11 cellular contexts compared by ENCODE assay signal in genomic region chr1:17886838-17887441, GRCh38.
A peak's percentile ranks its signal among the peaks of the same experiment; 100 is the strongest.
DNase-seq lines count a peak whose midpoint lies in the region; ATAC-seq and TF ChIP-seq lines count a peak whose summit lies in the region.
"Had no signal": no experiment of that assay in that cellular context is flagged by ENCODE, and none has a peak within 500 bp of the region (broad histone marks: within the 10 kb centered on the region; RNA-seq: fewer than 3 reads in every experiment).

No MANE protein-coding gene starts in this region.

- H3K4me3 ChIP-seq in H7 (ENCODE audit: insufficient read depth, low read depth, low read length) (no peak overlapping the region), HEK293 (ENCODE audit: low read depth, low read length) (no peak overlapping the region), neuronal stem cell (ENCODE audit: low read length in 2 of 2) (no peak overlapping the region), colonic mucosa (no peak overlapping the region)

- CTCF ChIA-PET in HEK293 (lab: Yijun Ruan, JAX) = interaction anchor here (1.0 kb wide), 1 partner anchor 8 kb away, joined by 3 read pairs; no protein-coding TSS in a partner anchor

- H4K8ac ChIP-seq in neuronal stem cell (ENCODE audit: low read depth, low read length) = no peak overlapping the region

- no peak overlapping the region for H2AFZ ChIP-seq in neuronal stem cell (ENCODE audit: low read length)

- DNase-seq in H7 = peak; percentile 36
- DNase-seq in ecto neural progenitor cell (ENCODE audit: low spot score) = peak; percentile 39
- DNase-seq in neuronal stem cell (ENCODE audit: low spot score) = no peak
- DNase-seq in caudate nucleus (lab: John Stamatoyannopoulos, UW) = no peak
- no peak for DNase-seq in colonic mucosa
- no peak for DNase-seq in medulla oblongata (ENCODE audit: extremely low spot score)
- DNase-seq: Calu3; CD4-positive, alpha-beta T cell; DMS 273 treated with DMSO at 0.1 percent for 48 hours had no signal

- H3K18ac ChIP-seq in neuronal stem cell (ENCODE audit: low read length) = peak overlapping the region; percentile 67

- H2BK12ac ChIP-seq in neuronal stem cell (ENCODE audit: low read length) = no peak overlapping the region

- TF ChIP-seq CTCF in HEK293 (tag by site-specific recombination; IDR thresholded peaks at IDR 0.05) (no peak), colonic mucosa (IDR thresholded peaks at IDR 0.05) (no peak)

- intact Hi-C loops in colonic mucosa (cut with DNase I) = no loop called here

- no peaks in the 10 kb centered on the region for H3K79me1 ChIP-seq in neuronal stem cell (ENCODE audit: low read depth, low read length)

- H3K4me2 ChIP-seq in neuronal stem cell (ENCODE audit: insufficient read depth, low read length, poor library complexity, severe bottlenecking) = no peak overlapping the region

- H4K91ac ChIP-seq in neuronal stem cell (ENCODE audit: low read depth, low read length, poor library complexity) = no peak overlapping the region

- no peak overlapping the region for H3K23ac ChIP-seq in neuronal stem cell (ENCODE audit: low read depth, low read length, poor library complexity)

- no peak overlapping the region for H2BK5ac ChIP-seq in neuronal stem cell (ENCODE audit: low read length)

- no peak overlapping the region for H2BK120ac ChIP-seq in neuronal stem cell (ENCODE audit: low read depth, low read length)

- H3K27ac ChIP-seq in HEK293 (ENCODE audit: extremely low read depth, low read depth, low read length) (no peak overlapping the region), neuronal stem cell (replicated peaks; ENCODE audit: low read length) (no peak overlapping the region), caudate nucleus (ENCODE audit: low read depth, low read length) (no peak overlapping the region), colonic mucosa (no peak overlapping the region)

- H3K4me1 ChIP-seq in HEK293 (ENCODE audit: control insufficient read depth, insufficient read depth, low read length) (no peaks in the 10 kb centered on the region), neuronal stem cell (ENCODE audit: control insufficient read depth in 2 of 2, insufficient read depth in 1 of 2, low read depth in 1 of 2, low read length in 2 of 2) (peaks cover 0 to 2% of the 10 kb centered on the region in 2 donors), colonic mucosa (no peaks in the 10 kb centered on the region)

- H3K27me3 ChIP-seq in H7 (ENCODE audit: control insufficient read depth, insufficient read depth, low read length) (peaks cover 3% of the 10 kb centered on the region; the same call in 1 of the 2 replicates), neuronal stem cell (ENCODE audit: control insufficient read depth in 3 of 3, insufficient read depth in 3 of 3, low read depth in 1 of 3, low read length in 3 of 3) (peaks cover 0 to 9% (median 0%) of the 10 kb centered on the region in 3 experiments), colonic mucosa (no peaks in the 10 kb centered on the region)

- no peak for ATAC-seq in GM21529 (IDR thresholded peaks at IDR 0.05; ENCODE audit: unreplicated experiment)

- H3K36me3 ChIP-seq in H7 (replicated peaks; ENCODE audit: control insufficient read depth, insufficient read depth, low read length) (no peaks in the 10 kb centered on the region), HEK293 (ENCODE audit: control insufficient read depth in 2 of 2, insufficient read depth in 1 of 2, low read length in 2 of 2) (no peaks in the 10 kb centered on the region), neuronal stem cell (replicated peaks in 1 of 2; ENCODE audit: control insufficient read depth in 2 of 2, insufficient read depth in 2 of 2, low read length in 2 of 2) (no peaks in the 10 kb centered on the region), colonic mucosa (no peaks in the 10 kb centered on the region)

- H3K9me3 ChIP-seq in HEK293 (ENCODE audit: control insufficient read depth, insufficient read depth, low read depth, low read length) (no peaks in the 10 kb centered on the region), neuronal stem cell (replicated peaks in 1 of 2; ENCODE audit: control insufficient read depth in 2 of 2, insufficient read depth in 1 of 2, low read depth in 1 of 2, low read length in 2 of 2) (peaks cover 0 to 3% of the 10 kb centered on the region in 2 donors), colonic mucosa (no peaks in the 10 kb centered on the region)

- H2AK5ac ChIP-seq in neuronal stem cell (ENCODE audit: low read depth, low read length) = no peak overlapping the region

- no peak overlapping the region for H3K4ac ChIP-seq in neuronal stem cell (ENCODE audit: low read length)

- POLR2A ChIA-PET in HEK293 (lab: Yijun Ruan, JAX) = no interaction called here

- peak overlapping the region; percentile 32 for H2BK15ac ChIP-seq in neuronal stem cell (ENCODE audit: low read length)

- H3K9ac ChIP-seq in neuronal stem cell (ENCODE audit: low read depth, low read length, poor library complexity) (peak overlapping the region; percentile 74), colonic mucosa (ENCODE audit: low read depth in 2 of 2, low read length in 2 of 2) (no peak overlapping the region)

- H3K14ac ChIP-seq in neuronal stem cell (ENCODE audit: low read length) = peak overlapping the region; percentile 87

- WGBS in neuronal stem cell (ENCODE audit: extremely low coverage in 2 of 2, insufficient read length in 2 of 2, insufficient replicate concordance in 1 of 2), 2 donors = no CpG with 5 or more reads among the region's 6 CpGs

TF ChIP-seq in HEK293, 187 proteins besides CTCF, POLR2A, EP300 and RAD21:
- no peak for TF ChIP-seq ZNF311 (tag by site-specific recombination; IDR thresholded peaks at IDR 0.05; ENCODE audit: borderline replicate concordance)
- TF ChIP-seq EGR2 (tag by site-specific recombination; IDR thresholded peaks at IDR 0.05; ENCODE audit: low read depth) = peak; percentile 45; the same call in 1 of the 2 replicates
- no peak for TF ChIP-seq PRDM4 (tag by site-specific recombination; IDR thresholded peaks at IDR 0.05)
- no peak for TF ChIP-seq ZNF354C (tag by site-specific recombination; IDR thresholded peaks at IDR 0.05; ENCODE audit: borderline replicate concordance, low read depth)
- peak; percentile 40 for TF ChIP-seq ZFHX2 (tag by site-specific recombination; conservative IDR thresholded peaks at IDR 0.05)
- peak; percentile 56; the same call in 1 of the 2 replicates for TF ChIP-seq ZNF449 (tag by site-specific recombination; IDR thresholded peaks at IDR 0.05)
- TF ChIP-seq ZNF23 (tag by site-specific recombination; IDR thresholded peaks at IDR 0.05; ENCODE audit: borderline replicate concordance) = no peak
- no peak for TF ChIP-seq ZNF16 (tag by site-specific recombination; IDR thresholded peaks at IDR 0.05; ENCODE audit: low read depth)

Comparison
In these comparisons a context has a peak if more than half of its experiments do, and no peak if none do; other contexts are left out.
1. DNase-seq: peak in H7 (single experiment) and ecto neural progenitor cell (single experiment); none in neuronal stem cell (single experiment), caudate nucleus (0 of 61), colonic mucosa (single experiment) and medulla oblongata (single experiment).